In the genomic region with DNA sequence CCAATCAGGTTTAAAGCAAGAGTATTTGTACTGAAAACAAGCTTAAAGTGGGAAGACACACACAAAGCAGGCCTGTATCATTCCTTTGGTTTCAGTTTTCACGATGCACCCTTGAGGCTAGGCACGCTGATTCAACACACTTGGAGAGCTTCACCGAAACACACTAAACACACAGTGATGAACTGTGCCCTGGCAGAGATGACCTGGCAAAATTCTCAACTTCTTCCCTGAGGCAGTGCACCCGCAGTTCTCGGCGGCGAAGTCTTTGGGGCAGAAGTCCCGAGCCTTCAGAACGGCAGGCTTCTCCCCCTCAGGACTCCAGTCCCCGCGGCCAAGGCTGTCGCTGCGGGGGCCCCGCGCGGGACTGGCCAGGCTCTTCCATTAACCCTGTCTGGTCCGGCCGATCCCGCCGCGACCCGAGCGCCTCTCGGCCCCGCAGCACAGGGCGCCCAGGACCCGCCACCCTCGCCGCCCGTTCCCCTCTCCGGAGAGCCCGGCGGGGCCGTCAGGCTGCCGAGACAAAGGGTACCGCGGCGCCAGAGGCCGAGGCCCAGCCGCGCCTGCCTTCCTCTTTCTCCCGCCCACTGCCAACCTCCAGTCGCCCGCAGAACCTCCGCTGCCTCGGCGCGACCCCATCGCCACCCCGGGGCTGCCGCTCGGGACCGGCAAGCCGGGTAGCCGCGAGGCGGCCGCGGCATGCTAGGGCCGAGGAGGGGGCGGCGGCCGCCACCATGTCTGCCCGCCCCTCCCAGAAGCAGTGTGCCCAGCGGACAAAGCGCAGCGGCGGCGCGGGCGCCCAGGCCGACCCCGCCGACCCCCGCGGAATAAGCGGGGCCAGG, we compare ENCODE assay signal across 1 cellular context.
TF ChIP-seq lines count a peak whose summit lies in the region.

No MANE protein-coding gene starts in this region.

TF ChIP-seq in HepG2, 621 proteins besides CTCF, POLR2A, EP300 and RAD21 (continued from another document and continues in another):
- TF ChIP-seq ZNF430 (CRISPR knock-in tag; IDR thresholded peaks at IDR 0.05) (no peak), KLF12 (CRISPR knock-in tag; IDR thresholded peaks at IDR 0.05; ENCODE audit: borderline replicate concordance) (peak; percentile 17; the same call in 1 of the 2 replicates), PPARG (CRISPR knock-in tag; conservative IDR thresholded peaks at IDR 0.05) (0 out of 2 replicates have a peak, but pooled peaks have one; percentile 28), FOXM1 (CRISPR knock-in tag; IDR thresholded peaks at IDR 0.05) (no peak), AGO2 (optimal IDR thresholded peaks at IDR 0.05; ENCODE audit: low read depth, low read length) (peak; percentile 99), ETV6 (CRISPR knock-in tag; conservative IDR thresholded peaks at IDR 0.05) (no peak), E2F2 (CRISPR knock-in tag; IDR thresholded peaks at IDR 0.05; ENCODE audit: borderline replicate concordance) (no peak), ZNF547 (CRISPR knock-in tag; IDR thresholded peaks at IDR 0.05) (peak; percentile 34; the same call in 1 of the 2 replicates), NFE2L1 (CRISPR knock-in tag; IDR thresholded peaks at IDR 0.05; ENCODE audit: borderline replicate concordance) (peak; percentile 66; the same call in 1 of the 2 replicates), ZBTB7A (CRISPR knock-in tag; IDR thresholded peaks at IDR 0.05) (peak; percentile 58; the same call in 1 of the 2 replicates), HNF4A (CRISPR knock-in tag; IDR thresholded peaks at IDR 0.05) (peak; percentile 17; the same call in 1 of the 2 replicates), SNAI1 (CRISPR knock-in tag; IDR thresholded peaks at IDR 0.05; ENCODE audit: borderline replicate concordance) (no peak), ZNF878 (CRISPR knock-in tag; IDR thresholded peaks at IDR 0.05) (0 out of 2 replicates have a peak, but pooled peaks have one; percentile 54), ARNTL (CRISPR knock-in tag; IDR thresholded peaks at IDR 0.05) (no peak), ZBTB7B (CRISPR knock-in tag; IDR thresholded peaks at IDR 0.05) (0 out of 2 replicates have a peak, but pooled peaks have one; percentile 50), ZC3H13 (CRISPR knock-in tag; IDR thresholded peaks at IDR 0.05) (no peak), KLF13 (CRISPR knock-in tag; IDR thresholded peaks at IDR 0.05) (no peak), ZFAT (CRISPR knock-in tag; conservative IDR thresholded peaks at IDR 0.05) (peak; percentile 61; the same call in 1 of the 2 replicates), HNRNPUL1 (IDR thresholded peaks at IDR 0.05; ENCODE audit: low read depth, low read length) (no peak), ZNF816 (CRISPR knock-in tag; IDR thresholded peaks at IDR 0.05; ENCODE audit: borderline replicate concordance) (0 out of 2 replicates have a peak, but pooled peaks have one; percentile 51), ZNF841 (CRISPR knock-in tag; IDR thresholded peaks at IDR 0.05; ENCODE audit: borderline replicate concordance) (no peak), HNRNPLL (IDR thresholded peaks at IDR 0.05; ENCODE audit: low read depth, low read length, poor library complexity, severe bottlenecking) (peak; percentile 78), MYNN (CRISPR knock-in tag; IDR thresholded peaks at IDR 0.05; ENCODE audit: low read depth) (no peak), PHF20 (CRISPR knock-in tag; IDR thresholded peaks at IDR 0.05) (no peak), TBP (CRISPR knock-in tag; IDR thresholded peaks at IDR 0.05) (no peak), HES4 (CRISPR knock-in tag; IDR thresholded peaks at IDR 0.05; ENCODE audit: borderline replicate concordance) (peak; percentile 66; the same call in 1 of the 2 replicates), RELA (CRISPR knock-in tag; IDR thresholded peaks at IDR 0.05) (peak; percentile 57; the same call in 1 of the 2 replicates), ERF (CRISPR knock-in tag; IDR thresholded peaks at IDR 0.05) (no peak; the same call in 1 of the 2 replicates), TEAD3 (CRISPR knock-in tag; optimal IDR thresholded peaks at IDR 0.05; ENCODE audit: borderline replicate concordance) (peak; percentile 22), HDAC1 (CRISPR knock-in tag; IDR thresholded peaks at IDR 0.05) (peak; percentile 21; the same call in 1 of the 2 replicates), ZFYVE20 (CRISPR knock-in tag; IDR thresholded peaks at IDR 0.05; ENCODE audit: borderline replicate concordance, low read depth) (no peak)
- TF ChIP-seq, protein P1, sequence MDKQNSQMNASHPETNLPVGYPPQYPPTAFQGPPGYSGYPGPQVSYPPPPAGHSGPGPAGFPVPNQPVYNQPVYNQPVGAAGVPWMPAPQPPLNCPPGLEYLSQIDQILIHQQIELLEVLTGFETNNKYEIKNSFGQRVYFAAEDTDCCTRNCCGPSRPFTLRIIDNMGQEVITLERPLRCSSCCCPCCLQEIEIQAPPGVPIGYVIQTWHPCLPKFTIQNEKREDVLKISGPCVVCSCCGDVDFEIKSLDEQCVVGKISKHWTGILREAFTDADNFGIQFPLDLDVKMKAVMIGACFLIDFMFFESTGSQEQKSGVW (CRISPR knock-in tag; IDR thresholded peaks at IDR 0.05; ENCODE audit: borderline replicate concordance), result 0 out of 2 replicates have a peak, but pooled peaks have one; percentile 89
- TF ChIP-seq, protein P2, sequence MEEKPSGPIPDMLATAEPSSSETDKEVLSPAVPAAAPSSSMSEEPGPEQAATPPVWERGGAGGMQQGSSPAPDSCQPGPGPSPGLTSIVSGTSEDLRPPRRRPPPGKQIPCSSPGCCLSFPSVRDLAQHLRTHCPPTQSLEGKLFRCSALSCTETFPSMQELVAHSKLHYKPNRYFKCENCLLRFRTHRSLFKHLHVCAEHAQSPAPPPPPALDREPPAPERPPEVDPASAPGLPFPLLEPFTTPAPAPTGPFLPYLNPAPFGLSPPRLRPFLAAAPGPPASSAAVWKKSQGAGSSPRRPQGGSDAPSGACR (CRISPR knock-in tag; IDR thresholded peaks at IDR 0.05), result peak; percentile 25; the same call in 1 of the 2 replicates
- TF ChIP-seq, protein P3, sequence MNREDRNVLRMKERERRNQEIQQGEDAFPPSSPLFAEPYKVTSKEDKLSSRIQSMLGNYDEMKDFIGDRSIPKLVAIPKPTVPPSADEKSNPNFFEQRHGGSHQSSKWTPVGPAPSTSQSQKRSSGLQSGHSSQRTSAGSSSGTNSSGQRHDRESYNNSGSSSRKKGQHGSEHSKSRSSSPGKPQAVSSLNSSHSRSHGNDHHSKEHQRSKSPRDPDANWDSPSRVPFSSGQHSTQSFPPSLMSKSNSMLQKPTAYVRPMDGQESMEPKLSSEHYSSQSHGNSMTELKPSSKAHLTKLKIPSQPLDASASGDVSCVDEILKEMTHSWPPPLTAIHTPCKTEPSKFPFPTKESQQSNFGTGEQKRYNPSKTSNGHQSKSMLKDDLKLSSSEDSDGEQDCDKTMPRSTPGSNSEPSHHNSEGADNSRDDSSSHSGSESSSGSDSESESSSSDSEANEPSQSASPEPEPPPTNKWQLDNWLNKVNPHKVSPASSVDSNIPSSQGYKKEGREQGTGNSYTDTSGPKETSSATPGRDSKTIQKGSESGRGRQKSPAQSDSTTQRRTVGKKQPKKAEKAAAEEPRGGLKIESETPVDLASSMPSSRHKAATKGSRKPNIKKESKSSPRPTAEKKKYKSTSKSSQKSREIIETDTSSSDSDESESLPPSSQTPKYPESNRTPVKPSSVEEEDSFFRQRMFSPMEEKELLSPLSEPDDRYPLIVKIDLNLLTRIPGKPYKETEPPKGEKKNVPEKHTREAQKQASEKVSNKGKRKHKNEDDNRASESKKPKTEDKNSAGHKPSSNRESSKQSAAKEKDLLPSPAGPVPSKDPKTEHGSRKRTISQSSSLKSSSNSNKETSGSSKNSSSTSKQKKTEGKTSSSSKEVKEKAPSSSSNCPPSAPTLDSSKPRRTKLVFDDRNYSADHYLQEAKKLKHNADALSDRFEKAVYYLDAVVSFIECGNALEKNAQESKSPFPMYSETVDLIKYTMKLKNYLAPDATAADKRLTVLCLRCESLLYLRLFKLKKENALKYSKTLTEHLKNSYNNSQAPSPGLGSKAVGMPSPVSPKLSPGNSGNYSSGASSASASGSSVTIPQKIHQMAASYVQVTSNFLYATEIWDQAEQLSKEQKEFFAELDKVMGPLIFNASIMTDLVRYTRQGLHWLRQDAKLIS (CRISPR knock-in tag; IDR thresholded peaks at IDR 0.05), result no peak
- TF ChIP-seq, protein P4, sequence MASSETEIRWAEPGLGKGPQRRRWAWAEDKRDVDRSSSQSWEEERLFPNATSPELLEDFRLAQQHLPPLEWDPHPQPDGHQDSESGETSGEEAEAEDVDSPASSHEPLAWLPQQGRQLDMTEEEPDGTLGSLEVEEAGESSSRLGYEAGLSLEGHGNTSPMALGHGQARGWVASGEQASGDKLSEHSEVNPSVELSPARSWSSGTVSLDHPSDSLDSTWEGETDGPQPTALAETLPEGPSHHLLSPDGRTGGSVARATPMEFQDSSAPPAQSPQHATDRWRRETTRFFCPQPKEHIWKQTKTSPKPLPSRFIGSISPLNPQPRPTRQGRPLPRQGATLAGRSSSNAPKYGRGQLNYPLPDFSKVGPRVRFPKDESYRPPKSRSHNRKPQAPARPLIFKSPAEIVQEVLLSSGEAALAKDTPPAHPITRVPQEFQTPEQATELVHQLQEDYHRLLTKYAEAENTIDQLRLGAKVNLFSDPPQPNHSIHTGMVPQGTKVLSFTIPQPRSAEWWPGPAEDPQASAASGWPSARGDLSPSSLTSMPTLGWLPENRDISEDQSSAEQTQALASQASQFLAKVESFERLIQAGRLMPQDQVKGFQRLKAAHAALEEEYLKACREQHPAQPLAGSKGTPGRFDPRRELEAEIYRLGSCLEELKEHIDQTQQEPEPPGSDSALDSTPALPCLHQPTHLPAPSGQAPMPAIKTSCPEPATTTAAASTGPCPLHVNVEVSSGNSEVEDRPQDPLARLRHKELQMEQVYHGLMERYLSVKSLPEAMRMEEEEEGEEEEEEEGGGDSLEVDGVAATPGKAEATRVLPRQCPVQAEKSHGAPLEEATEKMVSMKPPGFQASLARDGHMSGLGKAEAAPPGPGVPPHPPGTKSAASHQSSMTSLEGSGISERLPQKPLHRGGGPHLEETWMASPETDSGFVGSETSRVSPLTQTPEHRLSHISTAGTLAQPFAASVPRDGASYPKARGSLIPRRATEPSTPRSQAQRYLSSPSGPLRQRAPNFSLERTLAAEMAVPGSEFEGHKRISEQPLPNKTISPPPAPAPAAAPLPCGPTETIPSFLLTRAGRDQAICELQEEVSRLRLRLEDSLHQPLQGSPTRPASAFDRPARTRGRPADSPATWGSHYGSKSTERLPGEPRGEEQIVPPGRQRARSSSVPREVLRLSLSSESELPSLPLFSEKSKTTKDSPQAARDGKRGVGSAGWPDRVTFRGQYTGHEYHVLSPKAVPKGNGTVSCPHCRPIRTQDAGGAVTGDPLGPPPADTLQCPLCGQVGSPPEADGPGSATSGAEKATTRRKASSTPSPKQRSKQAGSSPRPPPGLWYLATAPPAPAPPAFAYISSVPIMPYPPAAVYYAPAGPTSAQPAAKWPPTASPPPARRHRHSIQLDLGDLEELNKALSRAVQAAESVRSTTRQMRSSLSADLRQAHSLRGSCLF (CRISPR knock-in tag; IDR thresholded peaks at IDR 0.05; ENCODE audit: borderline replicate concordance), result 0 out of 2 replicates have a peak, but pooled peaks have one; percentile 17
- TF ChIP-seq, protein P5, sequence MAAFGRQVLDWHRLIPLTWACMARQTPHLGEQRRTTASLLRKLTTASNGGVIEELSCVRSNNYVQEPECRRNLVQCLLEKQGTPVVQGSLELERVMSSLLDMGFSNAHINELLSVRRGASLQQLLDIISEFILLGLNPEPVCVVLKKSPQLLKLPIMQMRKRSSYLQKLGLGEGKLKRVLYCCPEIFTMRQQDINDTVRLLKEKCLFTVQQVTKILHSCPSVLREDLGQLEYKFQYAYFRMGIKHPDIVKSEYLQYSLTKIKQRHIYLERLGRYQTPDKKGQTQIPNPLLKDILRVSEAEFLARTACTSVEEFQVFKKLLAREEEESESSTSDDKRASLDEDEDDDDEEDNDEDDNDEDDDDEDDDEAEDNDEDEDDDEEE (CRISPR knock-in tag; IDR thresholded peaks at IDR 0.05), result peak; percentile 56; the same call in 1 of the 2 replicates
- TF ChIP-seq, protein P6, sequence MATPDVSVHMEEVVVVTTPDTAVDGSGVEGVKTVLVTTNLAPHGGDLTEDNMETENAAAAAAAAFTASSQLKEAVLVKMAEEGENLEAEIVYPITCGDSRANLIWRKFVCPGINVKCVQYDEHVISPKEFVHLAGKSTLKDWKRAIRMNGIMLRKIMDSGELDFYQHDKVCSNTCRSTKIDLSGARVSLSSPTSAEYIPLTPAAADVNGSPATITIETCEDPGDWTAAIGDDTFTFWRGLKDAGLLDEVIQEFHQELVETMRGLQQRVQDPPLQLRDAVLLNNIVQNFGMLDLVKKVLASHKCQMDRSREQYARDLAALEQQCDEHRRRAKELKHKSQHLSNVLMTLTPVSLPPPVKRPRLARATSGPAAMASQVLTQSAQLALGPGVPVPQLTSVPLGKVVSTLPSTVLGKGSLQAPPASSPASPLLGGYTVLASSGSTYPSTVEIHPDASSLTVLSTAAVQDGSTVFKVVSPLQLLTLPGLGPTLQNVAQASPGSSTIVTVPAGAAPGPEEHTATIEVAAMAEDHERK (CRISPR knock-in tag; IDR thresholded peaks at IDR 0.05; ENCODE audit: low read depth), result no peak
- TF ChIP-seq, protein P7, sequence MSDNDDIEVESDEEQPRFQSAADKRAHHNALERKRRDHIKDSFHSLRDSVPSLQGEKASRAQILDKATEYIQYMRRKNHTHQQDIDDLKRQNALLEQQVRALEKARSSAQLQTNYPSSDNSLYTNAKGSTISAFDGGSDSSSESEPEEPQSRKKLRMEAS (IDR thresholded peaks at IDR 0.05), result peak; percentile 55; the same call in 1 of the 2 replicates
- TF ChIP-seq, protein P8, sequence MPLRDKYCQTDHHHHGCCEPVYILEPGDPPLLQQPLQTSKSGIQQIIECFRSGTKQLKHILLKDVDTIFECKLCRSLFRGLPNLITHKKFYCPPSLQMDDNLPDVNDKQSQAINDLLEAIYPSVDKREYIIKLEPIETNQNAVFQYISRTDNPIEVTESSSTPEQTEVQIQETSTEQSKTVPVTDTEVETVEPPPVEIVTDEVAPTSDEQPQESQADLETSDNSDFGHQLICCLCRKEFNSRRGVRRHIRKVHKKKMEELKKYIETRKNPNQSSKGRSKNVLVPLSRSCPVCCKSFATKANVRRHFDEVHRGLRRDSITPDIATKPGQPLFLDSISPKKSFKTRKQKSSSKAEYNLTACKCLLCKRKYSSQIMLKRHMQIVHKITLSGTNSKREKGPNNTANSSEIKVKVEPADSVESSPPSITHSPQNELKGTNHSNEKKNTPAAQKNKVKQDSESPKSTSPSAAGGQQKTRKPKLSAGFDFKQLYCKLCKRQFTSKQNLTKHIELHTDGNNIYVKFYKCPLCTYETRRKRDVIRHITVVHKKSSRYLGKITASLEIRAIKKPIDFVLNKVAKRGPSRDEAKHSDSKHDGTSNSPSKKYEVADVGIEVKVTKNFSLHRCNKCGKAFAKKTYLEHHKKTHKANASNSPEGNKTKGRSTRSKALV (CRISPR knock-in tag; IDR thresholded peaks at IDR 0.05), result no peak
